ENCODE assay signal across 15 cellular contexts in genomic region chr10:132861116-132861691, GRCh38.
DNase-seq lines count a peak whose midpoint lies in the region; ATAC-seq, FAIRE-seq and TF ChIP-seq lines count a peak whose summit lies in the region.
"Had no signal": no experiment of that assay in that cellular context is flagged by ENCODE, and none has a peak within 500 bp of the region (broad histone marks: within the 10 kb centered on the region; RNA-seq: fewer than 3 reads in every experiment).

No MANE protein-coding gene starts in this region.

- no peak for ATAC-seq in activated T-cell treated with anti-CD3 and anti-CD28 coated beads, Interleukin-2, amount 50 U/mL, for 4 hours
- ATAC-seq in DND-41 (ENCODE audit: insufficient read depth, low read depth) (no peak), GM19395 (IDR thresholded peaks at IDR 0.05; ENCODE audit: unreplicated experiment) (no peak)
- ATAC-seq: effector memory CD8-positive, alpha-beta T cell had no signal

- no peaks in the 10 kb centered on the region for H3K36me3 Mint-ChIP-seq in activated T-cell treated with anti-CD3 and anti-CD28 coated beads, Interleukin-2, amount 50 U/mL, for 4 hours (ENCODE audit: insufficient read depth)

- no peak overlapping the region for H3K9ac ChIP-seq in DND-41 (ENCODE audit: low read depth, low read length)

- H3K4me1 ChIP-seq in DND-41 (ENCODE audit: insufficient read depth, low read length) (peaks cover 28% of the 10 kb centered on the region), left ventricle myocardium inferior (no peaks in the 10 kb centered on the region)

- H3K9me3 ChIP-seq in DND-41 (ENCODE audit: insufficient read depth, low read length, severe bottlenecking) (no peaks in the 10 kb centered on the region), left ventricle myocardium inferior (replicated peaks) (peaks cover 14% of the 10 kb centered on the region)

- peaks cover 8% of the 10 kb centered on the region for H4K20me1 ChIP-seq in DND-41 (ENCODE audit: insufficient read depth, low read length)

- intact Hi-C loops in left ventricle myocardium inferior (cut with micrococcal nuclease) (no loop called here), posterior vena cava (cut with DNase I) (no loop called here)

- peaks cover 8% of the 10 kb centered on the region for H3K4me1 Mint-ChIP-seq in activated T-cell treated with anti-CD3 and anti-CD28 coated beads, Interleukin-2, amount 50 U/mL, for 4 hours (ENCODE audit: low read depth)

- peaks cover 6% of the 10 kb centered on the region for H3K9me3 Mint-ChIP-seq in activated T-cell treated with anti-CD3 and anti-CD28 coated beads, Interleukin-2, amount 50 U/mL, for 4 hours
- H3K9me3 Mint-ChIP-seq: effector memory CD8-positive, alpha-beta T cell had no signal

- H3K27me3 Mint-ChIP-seq in activated T-cell treated with anti-CD3 and anti-CD28 coated beads, Interleukin-2, amount 50 U/mL, for 4 hours (ENCODE audit: low read depth) = peaks cover 18% of the 10 kb centered on the region

- no peak overlapping the region for H3K4me3 Mint-ChIP-seq in activated T-cell treated with anti-CD3 and anti-CD28 coated beads, Interleukin-2, amount 50 U/mL, for 4 hours
- H3K4me3 Mint-ChIP-seq: effector memory CD8-positive, alpha-beta T cell had no signal

- no peaks in the 10 kb centered on the region for H3K27me3 ChIP-seq in DND-41 (ENCODE audit: insufficient read depth, low read length, poor library complexity)
- peaks cover 79% of the 10 kb centered on the region for H3K27me3 ChIP-seq in left ventricle myocardium inferior (ENCODE audit: low read depth)

- H3K79me2 ChIP-seq in DND-41 (ENCODE audit: insufficient read depth, low read length) = no peaks in the 10 kb centered on the region

- no peak for FAIRE-seq in H54 (lab: Jason Lieb, UNC)
- FAIRE-seq: astrocyte had no signal

- no peak overlapping the region for H2AFZ ChIP-seq in DND-41 (ENCODE audit: low read depth, low read length)

- H3K4me3 ChIP-seq in DND-41 (ENCODE audit: low read depth in 1 of 2, low read length in 2 of 2) (no peak overlapping the region), left ventricle myocardium inferior (no peak overlapping the region)

- H3K4me2 ChIP-seq in DND-41 (ENCODE audit: insufficient read depth, low read length) = no peak overlapping the region

- no peak overlapping the region for H3K27ac ChIP-seq in DND-41 (ENCODE audit: low read length)
- no peak overlapping the region for H3K27ac ChIP-seq in left ventricle myocardium inferior (replicated peaks)
- H3K27ac ChIP-seq: C4-2B had no signal

- DNase-seq in activated T-cell treated with anti-CD3 and anti-CD28 coated beads, Interleukin-2, amount 50 U/mL, for 4 hours = peak; percentile 4
- no peak for DNase-seq in activated T-cell treated with anti-CD3 and anti-CD28 coated beads, Interleukin-2, amount 50 U/mL, for 48 hours
- DNase-seq in DND-41 (peak; percentile 1), left ventricle myocardium inferior (peak; percentile 4), posterior vena cava (ENCODE audit: low spot score) (peak; percentile 73), H54 (ENCODE audit: insufficient read length, low spot score) (no peak), ecto neural progenitor cell (ENCODE audit: low spot score) (no peak)
- DNase-seq: activated naive CD4-positive, alpha-beta T cell treated with Interleukin-2 at 50 U/mL for 16 hours; cerebellar nuclear complex; effector memory CD8-positive, alpha-beta T cell; NCI-H1694; NCI-H526 treated with DMSO at 0.1 percent for 48 hours had no signal

- H3K36me3 ChIP-seq in DND-41 (ENCODE audit: insufficient read depth, low read length) = no peaks in the 10 kb centered on the region
- no peaks in the 10 kb centered on the region for H3K36me3 ChIP-seq in left ventricle myocardium inferior

- no peak for TF ChIP-seq POLR2A in H54 (IDR thresholded peaks at IDR 0.05; ENCODE audit: low read depth, low read length)

- no peak for TF ChIP-seq CTCF in DND-41 (IDR thresholded peaks at IDR 0.05; ENCODE audit: borderline replicate concordance, extremely low read depth, low read length, poor library complexity, severe bottlenecking)
- no peak for TF ChIP-seq CTCF in left ventricle myocardium inferior (IDR thresholded peaks at IDR 0.05; ENCODE audit: borderline replicate concordance)

Comparison
In these comparisons a context has a peak if more than half of its experiments do, and no peak if none do; other contexts are left out.
1. DNase-seq: peak in activated T-cell treated with anti-CD3 and anti-CD28 coated beads, Interleukin-2, amount 50 U/mL, for 4 hours (single experiment), DND-41 (single experiment), left ventricle myocardium inferior (single experiment) and posterior vena cava (single experiment); none in activated T-cell treated with anti-CD3 and anti-CD28 coated beads, Interleukin-2, amount 50 U/mL, for 48 hours (0 of 2), H54 (single experiment) and ecto neural progenitor cell (single experiment).